In genomic region chr17:35596530-35597233, GRCh38 we compare ENCODE assay signal across 23 cellular contexts. TPM values are rescaled to one million over a fixed set of nuclear protein-coding genes. Genes with fewer than 3 reads are reported as not detected.
DNase-seq lines count a peak whose midpoint lies in the region; ATAC-seq, FAIRE-seq and TF ChIP-seq lines count a peak whose summit lies in the region.
"Had no signal": no experiment of that assay in that cellular context is flagged by ENCODE, and none has a peak within 500 bp of the region (broad histone marks: within the 10 kb centered on the region; RNA-seq: fewer than 3 reads in every experiment).

No MANE protein-coding gene starts in this region.

- H3K4me3 ChIP-seq in GM23338 = 0 out of 2 replicates have a peak overlapping the region, but pooled peaks have one; percentile 11
- no peak overlapping the region for H3K4me3 ChIP-seq in HepG2 (replicated peaks in 1 of 3; ENCODE audit: insufficient read depth in 1 of 3, low read depth in 2 of 3, low read length in 3 of 3)
- H3K4me3 ChIP-seq: pancreas, right lobe of liver, uterus had no signal

- 96% methylated on average over 37 of the region's 54 CpGs for WGBS in HepG2 (ENCODE audit: low lambda C conversion rate)

- TF ChIP-seq CTCF in 22Rv1 (IDR thresholded peaks at IDR 0.05) = peak; percentile 35
- TF ChIP-seq CTCF in GM23338 (conservative IDR thresholded peaks at IDR 0.05; ENCODE audit: low read depth in 2 of 2) = peak; percentile 74 to 84
- TF ChIP-seq CTCF in HepG2 (CRISPR knock-in tag; IDR thresholded peaks at IDR 0.05) = no peak

- no peaks in the 10 kb centered on the region; the same call in 2 of the 3 replicates for H3K4me1 Mint-ChIP-seq in GM23338

- no peak for FAIRE-seq in HepG2 (lab: Jason Lieb, UNC)
- FAIRE-seq: pancreas had no signal

- CTCF ChIA-PET in HepG2 (lab: Yijun Ruan, JAX; ENCODE audit: low intra/inter-chr PET ratio, low total read pairs) = no interaction called here

- peaks cover 63% of the 10 kb centered on the region for H3K79me2 ChIP-seq in GM23338 (replicated peaks; ENCODE audit: insufficient read depth)
- peaks cover 15% of the 10 kb centered on the region for H3K79me2 ChIP-seq in HepG2 (ENCODE audit: insufficient read depth, low read length)

- H3K4me1 ChIP-seq in GM23338 (ENCODE audit: insufficient read depth) (0 out of 2 replicates have a peak, but pooled peaks cover 4% of the 10 kb centered on the region), HepG2 (ENCODE audit: insufficient read depth, low read length) (no peaks in the 10 kb centered on the region)
- H3K4me1 ChIP-seq: uterus had no signal

- no peak overlapping the region for H3K27ac Mint-ChIP-seq in GM23338

- H3K9me3 ChIP-seq in HepG2 (ENCODE audit: low read length) = no peaks in the 10 kb centered on the region
- H3K9me3 ChIP-seq: pancreas, right lobe of liver, uterus had no signal

- H3K27me3 ChIP-seq in GM23338 (ENCODE audit: insufficient read depth) (no peaks in the 10 kb centered on the region), HepG2 (ENCODE audit: control insufficient read depth in 1 of 2, insufficient read depth in 2 of 2, low read length in 2 of 2) (no peaks in the 10 kb centered on the region; a peak in 1 of 5 replicates)
- H3K27me3 ChIP-seq: pancreas, right lobe of liver, uterus had no signal

- H3F3A ChIP-seq in GM23338 (replicated peaks; ENCODE audit: low read depth) = peaks cover 6% of the 10 kb centered on the region; the same call in 1 of the 2 replicates

- ATAC-seq in GM23338 = peak; percentile 100
- no peak for ATAC-seq in HepG2
- no peak for ATAC-seq in HG03520 (IDR thresholded peaks at IDR 0.05; ENCODE audit: unreplicated experiment)

- H3K36me3 ChIP-seq in GM23338 (ENCODE audit: insufficient read depth) (peaks cover 29% of the 10 kb centered on the region), HepG2 (replicated peaks in 1 of 2; ENCODE audit: control insufficient read depth in 1 of 2, insufficient read depth in 2 of 2, low read length in 2 of 2) (peaks cover 16 to 50% of the 10 kb centered on the region in 2 experiments; a peak in 4 of 5 replicates)
- H3K36me3 ChIP-seq: uterus had no signal

- TF ChIP-seq EP300 in HepG2 (IDR thresholded peaks at IDR 0.05; ENCODE audit: low read depth in 2 of 2, low read length in 2 of 2) = no peak
- no peak for TF ChIP-seq EP300 in HepG2 (CRISPR knock-in tag; IDR thresholded peaks at IDR 0.05; ENCODE audit: borderline replicate concordance)

- BruUV-seq in HepG2 (replicated peaks; lab: Mats Ljungman, UMichigan) = no TSS peak

- POLR2A ChIA-PET in HepG2 (lab: Yijun Ruan, JAX) = no interaction called here

- no peaks in the 10 kb centered on the region for H3K27me3 Mint-ChIP-seq in GM23338 (ENCODE audit: insufficient read depth, low read depth, poor library complexity)

- DNase-seq in GM23338 (ENCODE audit: low spot score) (peak; percentile 91), ecto neural progenitor cell (ENCODE audit: low spot score) (peak; percentile 84), HepG2 (ENCODE audit: low spot score) (no peak), SW 1271 (lab: John Stamatoyannopoulos, UW) (no peak), NAMALWA (ENCODE audit: low spot score) (no peak), NCI-H187 treated with DMSO at 0.1 percent for 48 hours (lab: John Stamatoyannopoulos, UW) (no peak)
- DNase-seq: activated CD4-positive, alpha-beta T cell treated with anti-CD3 and anti-CD28 coated beads for 4 hours; activated naive CD4-positive, alpha-beta T cell treated with anti-CD3 and anti-CD28 coated beads, Interleukin-2, amount 50 U/mL, for 16 hours; dermis blood vessel endothelial cell; MV-4-11; NCI-H187; NCI-H226; NCI-H774; right lobe of liver; SHP77; substantia nigra; T-helper 1 cell; uterus had no signal

- H3K4me2 ChIP-seq in GM23338 (peak overlapping the region; percentile 22; the same call in 1 of the 2 replicates), HepG2 (ENCODE audit: low read depth, low read length) (no peak overlapping the region)
- H3K4me2 ChIP-seq: KMS-11 had no signal

- in situ Hi-C loops in HepG2 (cut with HindIII; ENCODE audit: extremely low pct_ligation_motif_present, low pct_unique_long_range_greater_than_20kb) = no loop called here

- no peak overlapping the region; the same call in 2 of the 3 replicates for H3K4me3 Mint-ChIP-seq in GM23338

- peaks cover 59% of the 10 kb centered on the region for H3K36me3 Mint-ChIP-seq in GM23338 (ENCODE audit: low read depth)

- intact Hi-C loops in HepG2 (cut with micrococcal nuclease; ENCODE audit: unreplicated experiment) = no loop called here

- TF ChIP-seq RAD21 in HepG2 (CRISPR knock-in tag; IDR thresholded peaks at IDR 0.05) = no peak

- H3K27ac ChIP-seq in 22Rv1 (no peak overlapping the region), GM23338 (ENCODE audit: low read depth) (0 out of 2 replicates have a peak overlapping the region, but pooled peaks have one; percentile 70), HepG2 (ENCODE audit: extremely low read length, insufficient read depth, low read length) (no peak overlapping the region)
- H3K27ac ChIP-seq: KMS-11, pancreas, right lobe of liver, uterus had no signal

- TF ChIP-seq POLR2A in HepG2 (IDR thresholded peaks at IDR 0.05; ENCODE audit: insufficient read depth in 1 of 2, low read depth in 2 of 2, low read length in 2 of 2) = no peak

- H2AFZ ChIP-seq in GM23338 (no peak overlapping the region), HepG2 (ENCODE audit: low read length) (no peak overlapping the region)

- H3K9me3 Mint-ChIP-seq in GM23338 = no peaks in the 10 kb centered on the region

- no peaks in the 10 kb centered on the region for H3K9me2 ChIP-seq in GM23338 (ENCODE audit: insufficient read depth)

- H3K9ac ChIP-seq in HepG2 (ENCODE audit: insufficient read depth, low read depth, low read length) = no peak overlapping the region
- H3K9ac ChIP-seq: KMS-11 had no signal

- peaks cover 36% of the 10 kb centered on the region for H4K20me1 ChIP-seq in GM23338 (replicated peaks; ENCODE audit: insufficient read depth)
- H4K20me1 ChIP-seq in HepG2 (ENCODE audit: insufficient read depth, low read length) = no peaks in the 10 kb centered on the region

RNA-seq across cellular contexts. Expression of gene AP2B1, which starts 9.6 kb away (rescaled TPM):
- total RNA-seq in GM23338 (2014; rRNA removed; shearing (Covaris generic)) = 119 and 144 TPM in 2 replicates
- polyA plus RNA-seq in GM23338 (2016; fragmentation: Nextera tagmentation; extraction: Ambion mirVana) = 82.1 and 89.7 TPM in 2 replicates
- total RNA-seq in HepG2 (2016; rRNA removed; fragmentation: Illumina TruSeq; extraction: Trizol) = 23.8 and 58.4 TPM in 2 replicates
- 7.7 and 8.3 TPM in 2 replicates for total RNA-seq in HepG2 (2016; cell fraction: cytosol; rRNA removed; fragmentation: Illumina TruSeq; extraction: Trizol; ENCODE audit: low read depth)
- 21.9 and 55.7 TPM in 2 replicates for total RNA-seq in HepG2 (2016; cell fraction: insoluble cytoplasmic fraction; rRNA removed; fragmentation: Illumina TruSeq; extraction: Trizol)
- total RNA-seq in HepG2 (2016; cell fraction: membrane; rRNA removed; fragmentation: Illumina TruSeq; extraction: Trizol) = 24.9 and 27.8 TPM in 2 replicates
- 35.0 and 35.8 TPM in 2 replicates for total RNA-seq in HepG2 (2016; cell fraction: nucleus; rRNA removed; fragmentation: Illumina TruSeq; extraction: Trizol)
- polyA plus RNA-seq in HepG2 (2011; rRNA removed) = 67.4 and 71.3 TPM in 2 replicates
- polyA plus RNA-seq in HepG2 (2011; cell fraction: cytosol; rRNA removed) = 55.0 and 79.8 TPM in 2 replicates
- polyA plus RNA-seq in HepG2 (2011; cell fraction: nucleus; rRNA removed) = 30.8 and 37.5 TPM in 2 replicates
- 71.1 and 87.3 TPM in 2 replicates for polyA plus RNA-seq in HepG2 (2012)
- 9.1 and 11.2 TPM in 2 replicates for polyA plus RNA-seq in HepG2 (2016; cell fraction: cytosol; fragmentation: Illumina TruSeq; extraction: Trizol; ENCODE audit: low read depth)
- 61.8 and 69.1 TPM in 2 replicates for polyA plus RNA-seq in HepG2 (2016; cell fraction: insoluble cytoplasmic fraction; fragmentation: Illumina TruSeq; extraction: Trizol; ENCODE audit: low read depth)
- polyA plus RNA-seq in HepG2 (2016; cell fraction: membrane; fragmentation: Illumina TruSeq; extraction: Trizol; ENCODE audit: low read depth) = 20.2 and 25.9 TPM in 2 replicates
- 31.8 and 34.7 TPM in 2 replicates for polyA plus RNA-seq in HepG2 (2016; cell fraction: nucleus; fragmentation: Illumina TruSeq; extraction: Trizol; ENCODE audit: insufficient read depth, low read depth)
- 118 and 224 TPM in 2 replicates for polyA minus RNA-seq in HepG2 (2011; rRNA and poly(A)+ RNA removed; ENCODE audit: low replicate concordance)
- polyA minus RNA-seq in HepG2 (2011; cell fraction: cytosol; rRNA and poly(A)+ RNA removed) = 78.8 and 101 TPM in 2 replicates
- polyA minus RNA-seq in HepG2 (2011; cell fraction: nucleus; rRNA and poly(A)+ RNA removed) = 59.2 and 75.5 TPM in 2 replicates

RNA-seq across cellular contexts. Expression of gene PEX12, which starts 18.3 kb away (rescaled TPM):
- total RNA-seq in GM23338 (2014; rRNA removed; shearing (Covaris generic)) = 1.9 and 2.1 TPM in 2 replicates
- polyA plus RNA-seq in GM23338 (2016; fragmentation: Nextera tagmentation; extraction: Ambion mirVana) (1.5 and 2.3 TPM in 2 replicates), HepG2 (2011; rRNA removed) (10.5 and 11.9 TPM in 2 replicates)
- total RNA-seq in HepG2 (2016; rRNA removed; fragmentation: Illumina TruSeq; extraction: Trizol) = 4.3 and 5.1 TPM in 2 replicates
- total RNA-seq in HepG2 (2016; cell fraction: cytosol; rRNA removed; fragmentation: Illumina TruSeq; extraction: Trizol; ENCODE audit: low read depth) = 1.0 and 1.1 TPM in 2 replicates
- 4.9 and 5.4 TPM in 2 replicates for total RNA-seq in HepG2 (2016; cell fraction: insoluble cytoplasmic fraction; rRNA removed; fragmentation: Illumina TruSeq; extraction: Trizol)
- 3.0 TPM in 2 replicates for total RNA-seq in HepG2 (2016; cell fraction: membrane; rRNA removed; fragmentation: Illumina TruSeq; extraction: Trizol)
- total RNA-seq in HepG2 (2016; cell fraction: nucleus; rRNA removed; fragmentation: Illumina TruSeq; extraction: Trizol) = 4.8 and 5.4 TPM in 2 replicates
- polyA plus RNA-seq in HepG2 (2011; cell fraction: cytosol; rRNA removed) = 8.0 and 10.7 TPM in 2 replicates
- 2.6 and 4.6 TPM in 2 replicates for polyA plus RNA-seq in HepG2 (2011; cell fraction: nucleus; rRNA removed)
- 6.1 and 7.2 TPM in 2 replicates for polyA plus RNA-seq in HepG2 (2012)
- 0.52 and 0.57 TPM in 2 replicates for polyA plus RNA-seq in HepG2 (2016; cell fraction: cytosol; fragmentation: Illumina TruSeq; extraction: Trizol; ENCODE audit: low read depth)
- 4.6 and 5.5 TPM in 2 replicates for polyA plus RNA-seq in HepG2 (2016; cell fraction: insoluble cytoplasmic fraction; fragmentation: Illumina TruSeq; extraction: Trizol; ENCODE audit: low read depth)
- 1.3 and 1.6 TPM in 2 replicates for polyA plus RNA-seq in HepG2 (2016; cell fraction: membrane; fragmentation: Illumina TruSeq; extraction: Trizol; ENCODE audit: low read depth)
- polyA plus RNA-seq in HepG2 (2016; cell fraction: nucleus; fragmentation: Illumina TruSeq; extraction: Trizol; ENCODE audit: insufficient read depth, low read depth) = 6.0 and 6.5 TPM in 2 replicates
- 17.7 and 20.0 TPM in 2 replicates for polyA minus RNA-seq in HepG2 (2011; rRNA and poly(A)+ RNA removed; ENCODE audit: low replicate concordance)
- polyA minus RNA-seq in HepG2 (2011; cell fraction: cytosol; rRNA and poly(A)+ RNA removed) = 5.1 and 8.0 TPM in 2 replicates
- polyA minus RNA-seq in HepG2 (2011; cell fraction: nucleus; rRNA and poly(A)+ RNA removed) = 5.7 and 6.6 TPM in 2 replicates

RNA-seq across cellular contexts. Expression of gene SLFN14, which starts 36.1 kb away (rescaled TPM):
- total RNA-seq in GM23338 (2014; rRNA removed; shearing (Covaris generic)) = 0.10 TPM in 1 of 2 replicates, not detected in the other
- polyA plus RNA-seq in GM23338 (2016; fragmentation: Nextera tagmentation; extraction: Ambion mirVana) (not detected in 2 replicates), HepG2 (2011; rRNA removed) (not detected in 2 replicates)
- total RNA-seq in HepG2 (2016; rRNA removed; fragmentation: Illumina TruSeq; extraction: Trizol) = not detected in 2 replicates
- total RNA-seq in HepG2 (2016; cell fraction: cytosol; rRNA removed; fragmentation: Illumina TruSeq; extraction: Trizol; ENCODE audit: low read depth) = not detected in 2 replicates
- not detected in 2 replicates for total RNA-seq in HepG2 (2016; cell fraction: insoluble cytoplasmic fraction; rRNA removed; fragmentation: Illumina TruSeq; extraction: Trizol)
- not detected in 2 replicates for total RNA-seq in HepG2 (2016; cell fraction: membrane; rRNA removed; fragmentation: Illumina TruSeq; extraction: Trizol)
- total RNA-seq in HepG2 (2016; cell fraction: nucleus; rRNA removed; fragmentation: Illumina TruSeq; extraction: Trizol) = not detected in 2 replicates
- not detected in 2 replicates for polyA plus RNA-seq in HepG2 (2011; cell fraction: cytosol; rRNA removed)
- polyA plus RNA-seq in HepG2 (2011; cell fraction: nucleus; rRNA removed) = not detected in 2 replicates
- polyA plus RNA-seq in HepG2 (2012) = not detected in 2 replicates
- polyA plus RNA-seq in HepG2 (2016; cell fraction: cytosol; fragmentation: Illumina TruSeq; extraction: Trizol; ENCODE audit: low read depth) = not detected in 2 replicates
- polyA plus RNA-seq in HepG2 (2016; cell fraction: insoluble cytoplasmic fraction; fragmentation: Illumina TruSeq; extraction: Trizol; ENCODE audit: low read depth) = not detected in 2 replicates
- polyA plus RNA-seq in HepG2 (2016; cell fraction: membrane; fragmentation: Illumina TruSeq; extraction: Trizol; ENCODE audit: low read depth) = not detected in 2 replicates
- not detected in 2 replicates for polyA plus RNA-seq in HepG2 (2016; cell fraction: nucleus; fragmentation: Illumina TruSeq; extraction: Trizol; ENCODE audit: insufficient read depth, low read depth)
- not detected in 2 replicates for polyA minus RNA-seq in HepG2 (2011; rRNA and poly(A)+ RNA removed; ENCODE audit: low replicate concordance)
- polyA minus RNA-seq in HepG2 (2011; cell fraction: cytosol; rRNA and poly(A)+ RNA removed) = not detected in 2 replicates
- not detected in 2 replicates for polyA minus RNA-seq in HepG2 (2011; cell fraction: nucleus; rRNA and poly(A)+ RNA removed)
- total RNA-seq: dermis blood vessel endothelial cell, kidney epithelial cell, pancreas had no signal
- polyA plus RNA-seq: pancreas had no signal

RNA-seq across cellular contexts. Expression of gene SLFN12L, which starts 59.2 kb away (rescaled TPM):
- total RNA-seq in GM23338 (2014; rRNA removed; shearing (Covaris generic)) = not detected in 2 replicates
- polyA plus RNA-seq in GM23338 (2016; fragmentation: Nextera tagmentation; extraction: Ambion mirVana) (not detected in 2 replicates), HepG2 (2011; rRNA removed) (not detected in 2 replicates)
- total RNA-seq in HepG2 (2016; rRNA removed; fragmentation: Illumina TruSeq; extraction: Trizol) = not detected in 2 replicates
- total RNA-seq in HepG2 (2016; cell fraction: cytosol; rRNA removed; fragmentation: Illumina TruSeq; extraction: Trizol; ENCODE audit: low read depth) = not detected in 2 replicates
- total RNA-seq in HepG2 (2016; cell fraction: insoluble cytoplasmic fraction; rRNA removed; fragmentation: Illumina TruSeq; extraction: Trizol) = not detected in 2 replicates
- total RNA-seq in HepG2 (2016; cell fraction: membrane; rRNA removed; fragmentation: Illumina TruSeq; extraction: Trizol) = not detected in 2 replicates
- total RNA-seq in HepG2 (2016; cell fraction: nucleus; rRNA removed; fragmentation: Illumina TruSeq; extraction: Trizol) = not detected in 2 replicates
- polyA plus RNA-seq in HepG2 (2011; cell fraction: cytosol; rRNA removed) = not detected in 2 replicates
- polyA plus RNA-seq in HepG2 (2011; cell fraction: nucleus; rRNA removed) = not detected in 2 replicates
- not detected in 2 replicates for polyA plus RNA-seq in HepG2 (2012)
- polyA plus RNA-seq in HepG2 (2016; cell fraction: cytosol; fragmentation: Illumina TruSeq; extraction: Trizol; ENCODE audit: low read depth) = not detected in 2 replicates
- polyA plus RNA-seq in HepG2 (2016; cell fraction: insoluble cytoplasmic fraction; fragmentation: Illumina TruSeq; extraction: Trizol; ENCODE audit: low read depth) = not detected in 2 replicates
- not detected in 2 replicates for polyA plus RNA-seq in HepG2 (2016; cell fraction: membrane; fragmentation: Illumina TruSeq; extraction: Trizol; ENCODE audit: low read depth)
- not detected in 2 replicates for polyA plus RNA-seq in HepG2 (2016; cell fraction: nucleus; fragmentation: Illumina TruSeq; extraction: Trizol; ENCODE audit: insufficient read depth, low read depth)
- polyA minus RNA-seq in HepG2 (2011; rRNA and poly(A)+ RNA removed; ENCODE audit: low replicate concordance) = 0.07 TPM in 1 of 2 replicates, not detected in the other
- not detected in 2 replicates for polyA minus RNA-seq in HepG2 (2011; cell fraction: cytosol; rRNA and poly(A)+ RNA removed)
- polyA minus RNA-seq in HepG2 (2011; cell fraction: nucleus; rRNA and poly(A)+ RNA removed) = not detected in 2 replicates
- total RNA-seq: kidney epithelial cell had no signal

Comparison
In these comparisons a context has a peak if more than half of its experiments do, and no peak if none do; other contexts are left out.
1. DNase-seq: peak in GM23338 (single experiment) and ecto neural progenitor cell (single experiment); none in HepG2 (single experiment), SW 1271 (0 of 2), NAMALWA (single experiment) and NCI-H187 treated with DMSO at 0.1 percent for 48 hours (single experiment).